15 cellular contexts compared by ENCODE assay signal in the genomic region with DNA sequence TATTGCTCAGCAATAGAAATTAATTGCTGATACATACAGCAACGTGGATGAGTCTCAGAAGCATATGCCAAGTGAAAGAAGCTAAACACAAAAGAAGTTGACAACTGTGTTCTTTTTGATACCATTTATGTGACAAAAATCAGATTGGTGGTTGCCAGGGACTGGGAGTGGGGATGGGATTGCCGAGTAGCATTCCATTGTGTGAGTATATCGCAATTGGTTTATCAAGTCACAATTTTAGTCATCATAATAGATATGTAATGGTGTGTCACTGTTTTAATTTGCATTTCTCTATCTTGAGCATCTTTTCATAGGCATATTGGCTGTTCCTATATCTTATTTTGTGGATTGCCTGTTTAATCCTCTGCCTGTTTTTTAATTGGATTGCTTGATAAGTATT. TPM values are rescaled to one million over a fixed set of nuclear protein-coding genes. Genes with fewer than 3 reads are reported as not detected.
DNase-seq lines count a peak whose midpoint lies in the region; ATAC-seq and TF ChIP-seq lines count a peak whose summit lies in the region.
"Had no signal": no experiment of that assay in that cellular context is flagged by ENCODE, and none has a peak within 500 bp of the region (broad histone marks: within the 10 kb centered on the region; RNA-seq: fewer than 3 reads in every experiment).

No MANE protein-coding gene starts in this region.

- H3K36me3 ChIP-seq in osteoblast (ENCODE audit: insufficient read depth, low read length) = peaks cover 28% of the 10 kb centered on the region

- H3K9me3 ChIP-seq in osteoblast (ENCODE audit: low read depth, low read length) = no peaks in the 10 kb centered on the region
- H3K9me3 ChIP-seq: A549; BLaER1 treated with 17β-estradiol and CSF1 and Interleukin-3, amounts not matched to agents 10 nM and 100 nM; HAP-1 had no signal

- peak overlapping the region; percentile 56 for H3K27ac ChIP-seq in osteoblast (ENCODE audit: low read depth, low read length)
- H3K27ac ChIP-seq: A549; BLaER1 treated with 17β-estradiol and CSF1 and Interleukin-3, amounts not matched to agents 10 nM and 100 nM; PC-9 had no signal

- peak overlapping the region; percentile 20 for H3K4me2 ChIP-seq in osteoblast (ENCODE audit: insufficient read depth, low read length)
- H3K4me2 ChIP-seq: A549; BLaER1 treated with 17β-estradiol and CSF1 and Interleukin-3, amounts not matched to agents 10 nM and 100 nM; PC-9 had no signal

- no peaks in the 10 kb centered on the region for H3K27me3 ChIP-seq in osteoblast (ENCODE audit: insufficient read depth, low read length)
- H3K27me3 ChIP-seq: BLaER1 treated with 17β-estradiol and CSF1 and Interleukin-3, amounts not matched to agents 10 nM and 100 nM had no signal

- H4K20me1 ChIP-seq in osteoblast (ENCODE audit: insufficient read depth, low read length) = no peaks in the 10 kb centered on the region
- H4K20me1 ChIP-seq: BLaER1 treated with 17β-estradiol and CSF1 and Interleukin-3, amounts not matched to agents 10 nM and 100 nM had no signal

- H3K79me2 ChIP-seq in osteoblast (ENCODE audit: insufficient read depth, low read length) = no peaks in the 10 kb centered on the region

- TF ChIP-seq CTCF in epithelial cell of esophagus (IDR thresholded peaks at IDR 0.05; ENCODE audit: insufficient read depth, low read depth, low read length, missing control alignments) (no peak), osteoblast (IDR thresholded peaks at IDR 0.05; ENCODE audit: extremely low read depth, low read depth, low read length) (no peak), omental fat pad (IDR thresholded peaks at IDR 0.05) (no peak)

- H2AFZ ChIP-seq in osteoblast (ENCODE audit: low read length) = peak overlapping the region; percentile 33
- H2AFZ ChIP-seq: PC-9 had no signal

- ATAC-seq in omental fat pad (ENCODE audit: low FRiP score) = no peak
- ATAC-seq: A549 had no signal

- H3K4me3 ChIP-seq in epithelial cell of esophagus (ENCODE audit: low read length) (no peak overlapping the region), osteoblast (ENCODE audit: insufficient read depth, low read length) (no peak overlapping the region)
- H3K4me3 ChIP-seq: A549; BLaER1 treated with 17β-estradiol and CSF1 and Interleukin-3, amounts not matched to agents 10 nM and 100 nM; HAP-1; PC-9 had no signal

- peaks cover 24% of the 10 kb centered on the region for H3K4me1 ChIP-seq in osteoblast (ENCODE audit: insufficient read depth, low read length)
- H3K4me1 ChIP-seq: BLaER1 treated with 17β-estradiol and CSF1 and Interleukin-3, amounts not matched to agents 10 nM and 100 nM; HAP-1 had no signal

- DNase-seq in EL = peak; percentile 45
- peak; percentile 20 for DNase-seq in LHCN-M2 (ENCODE audit: low read depth)
- peak; percentile 9 for DNase-seq in epithelial cell of esophagus (ENCODE audit: low read depth)
- peak; percentile 45 for DNase-seq in osteoblast (ENCODE audit: insufficient read length, low spot score, missing footprints)
- no peak for DNase-seq in omental fat pad (ENCODE audit: low spot score)
- no peak for DNase-seq in activated CD4-positive, alpha-beta T cell treated with anti-CD3 and anti-CD28 coated beads, Interleukin-2, amount 50 U/mL, for 4 hours
- no peak for DNase-seq in NCI-H510A treated with DMSO at 0.1 percent for 48 hours (lab: John Stamatoyannopoulos, UW)
- DNase-seq: NCI-H1092 treated with DMSO at 0.1 percent for 48 hours, NCI-H2081, NCI-H774, PC-9, SW 1271 had no signal

RNA-seq across cellular contexts. Expression of gene STRADB, which starts 20.9 kb away (rescaled TPM):
- 255 and 259 TPM in 2 replicates for total RNA-seq in LHCN-M2 (2014; rRNA removed)
- polyA plus RNA-seq in LHCN-M2 (2012) = 48.6 TPM
- 43.1 and 55.7 TPM in 2 replicates for total RNA-seq in osteoblast
- total RNA-seq in omental fat pad = 10 to 100 TPM; 13.0 to 38.3 (median 29.3) TPM

RNA-seq across cellular contexts. Expression of gene TRAK2, which starts 21.2 kb away (rescaled TPM):
- total RNA-seq in LHCN-M2 (2014; rRNA removed) (47.8 and 73.9 TPM in 2 replicates), osteoblast (56.8 and 66.3 TPM in 2 replicates), omental fat pad (10 to 100 TPM; 37.9 to 73.0 (median 52.9) TPM)
- 23.2 TPM for polyA plus RNA-seq in LHCN-M2 (2012)

Comparison
In these comparisons a context has a peak if more than half of its experiments do, and no peak if none do; other contexts are left out.
1. DNase-seq: peak in EL (single experiment), LHCN-M2 (single experiment), epithelial cell of esophagus (single experiment) and osteoblast (single experiment); none in omental fat pad (single experiment), activated CD4-positive, alpha-beta T cell treated with anti-CD3 and anti-CD28 coated beads, Interleukin-2, amount 50 U/mL, for 4 hours (0 of 2) and NCI-H510A treated with DMSO at 0.1 percent for 48 hours (single experiment).